Comparison of ENCODE assay signal across 8 cellular contexts in the genomic region with DNA sequence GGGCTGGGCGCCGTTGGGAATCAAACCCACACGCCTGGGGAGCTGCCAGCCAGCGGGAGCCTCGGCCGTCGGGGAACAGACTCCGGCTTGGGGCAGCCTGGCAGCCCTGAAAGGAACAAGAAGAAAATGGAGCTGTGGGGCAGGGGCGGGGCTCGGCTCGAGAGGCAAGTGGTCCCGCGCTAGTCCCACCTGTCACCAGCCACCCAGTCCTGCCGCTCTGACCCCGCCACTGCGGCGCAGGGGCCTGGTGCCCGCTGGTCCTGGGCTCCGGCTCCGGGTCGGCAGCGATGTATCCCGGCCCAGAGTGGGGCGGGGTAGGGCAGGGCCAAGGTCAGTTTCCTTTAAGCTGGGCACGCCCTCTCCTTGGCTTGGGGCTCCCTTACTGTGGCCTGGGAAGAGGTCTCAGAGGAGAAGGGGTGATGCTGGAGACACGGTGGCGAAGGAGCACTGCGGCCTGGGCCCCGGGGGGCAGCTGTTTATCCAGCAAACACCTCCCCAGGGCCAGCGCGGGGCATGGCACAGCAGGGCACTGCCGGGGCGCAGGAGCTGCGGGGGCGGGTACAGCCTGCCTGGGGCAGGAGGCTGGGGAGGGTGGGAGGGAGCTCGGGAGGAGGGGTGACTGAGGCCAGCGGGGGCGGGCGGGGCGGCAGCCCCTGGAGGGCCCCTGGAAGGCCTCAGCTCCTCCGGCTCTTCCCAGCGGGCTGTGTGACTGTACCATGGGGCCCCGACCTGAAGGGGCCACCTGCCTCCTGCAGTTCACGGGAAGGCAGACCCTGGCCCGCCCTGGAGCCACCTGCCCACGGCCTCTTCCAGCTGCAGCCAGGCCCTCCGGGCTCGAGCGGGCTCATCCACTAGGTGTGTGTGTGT. TPM values are rescaled to one million over a fixed set of nuclear protein-coding genes. Genes with fewer than 3 reads are reported as not detected.
DNase-seq lines count a peak whose midpoint lies in the region; ATAC-seq, FAIRE-seq and TF ChIP-seq lines count a peak whose summit lies in the region.

No MANE protein-coding gene starts in this region.

- TF ChIP-seq EP300 in Ishikawa (IDR thresholded peaks at IDR 0.05; ENCODE audit: borderline replicate concordance): no peak
- TF ChIP-seq EP300 in H1 (IDR thresholded peaks at IDR 0.05; ENCODE audit: borderline replicate concordance in 1 of 2, low read depth in 2 of 2, low read length in 2 of 2): no peak

- CTCF ChIA-PET in H1 (lab: Charles Lee; ENCODE audit: partially characterized antibody): interaction anchor here (0.5 to 4.6 kb wide), 20 partner anchors 9 to 387 kb away, joined by 3 to 31 read pairs (median 4); partner anchors contain the start of gene ODC1
- CTCF ChIA-PET in RWPE1 (lab: Yijun Ruan, JAX): interaction anchor here (0.6 to 1.0 kb wide), 3 partner anchors 339 to 427 kb away, joined by 3 to 8 read pairs (median 5); no protein-coding TSS in a partner anchor

- H4K91ac ChIP-seq in H1 (replicated peaks; ENCODE audit: insufficient read length, low read length): peak overlapping the region; percentile 73

- H4K8ac ChIP-seq in H1 (ENCODE audit: extremely low read depth, insufficient read depth, low read length): no peak overlapping the region; the same call in 1 of the 2 replicates

- no peak overlapping the region for H3K14ac ChIP-seq in H1 (ENCODE audit: insufficient read length)

- ATAC-seq in GM21390 (IDR thresholded peaks at IDR 0.05; ENCODE audit: unreplicated experiment): no peak

- H3K56ac ChIP-seq in H1 (replicated peaks; ENCODE audit: insufficient read length, low read depth, low read length): no peak overlapping the region

- H2AK5ac ChIP-seq in H1 (ENCODE audit: low read depth, low read length): no peak overlapping the region

- H3K79me2 ChIP-seq in H1 (ENCODE audit: control insufficient read depth in 1 of 2, insufficient read depth in 2 of 2, low read length in 2 of 2) (no peaks in the 10 kb centered on the region), osteoblast (ENCODE audit: insufficient read depth, low read length) (no peaks in the 10 kb centered on the region)

- H3K18ac ChIP-seq in H1 (ENCODE audit: extremely low read depth, low read length): no peak overlapping the region

- TF ChIP-seq POLR2A in H1 (IDR thresholded peaks at IDR 0.05; ENCODE audit: control extremely low read depth in 1 of 2, low read depth in 2 of 2, low read length in 2 of 2): no peak

- H2AFZ ChIP-seq in H1 (ENCODE audit: low read length): no peak overlapping the region; the same call in 1 of the 2 replicates
- H2AFZ ChIP-seq in osteoblast (ENCODE audit: low read length): peak overlapping the region; percentile 59

- TF ChIP-seq RAD21 in Ishikawa (IDR thresholded peaks at IDR 0.05; ENCODE audit: low read depth): no peak
- no peak for TF ChIP-seq RAD21 in H1 (IDR thresholded peaks at IDR 0.05 in 1 of 2, conservative IDR thresholded peaks at IDR 0.05 in 1 of 2; ENCODE audit: low read depth in 2 of 2, low read length in 2 of 2)

- peaks cover 0 to 8% (median 3%) of the 10 kb centered on the region in 4 experiments; a peak in 3 of 7 replicates for H3K27me3 ChIP-seq in H1 (replicated peaks in 1 of 4; ENCODE audit: control insufficient read depth in 3 of 4, extremely low read depth in 1 of 4, insufficient read depth in 3 of 4, low read length in 3 of 4)
- H3K27me3 ChIP-seq in osteoblast (ENCODE audit: insufficient read depth, low read length): no peaks in the 10 kb centered on the region

- H2BK5ac ChIP-seq in H1 (ENCODE audit: low read depth, low read length): 0 out of 2 replicates have a peak overlapping the region, but pooled peaks have one; percentile 18

- TF ChIP-seq CTCF in GM10266 (IDR thresholded peaks at IDR 0.05; ENCODE audit: control insufficient read depth, insufficient read depth, low read depth, missing control alignments) (no peak), H1 (IDR thresholded peaks at IDR 0.05; ENCODE audit: control extremely low read depth in 1 of 3, insufficient read depth in 1 of 3, low read depth in 1 of 3, low read length in 3 of 3) (no peak), osteoblast (IDR thresholded peaks at IDR 0.05; ENCODE audit: extremely low read depth, low read depth, low read length) (no peak), RWPE1 (conservative IDR thresholded peaks at IDR 0.05; ENCODE audit: low read depth) (no peak)

- H3K4me1 ChIP-seq in H1 (replicated peaks in 1 of 4; ENCODE audit: control insufficient read depth in 3 of 4, insufficient read depth in 4 of 4, low read length in 3 of 4) (peaks cover 0 to 3% (median 1%) of the 10 kb centered on the region in 4 experiments; a peak in 3 of 7 replicates), osteoblast (ENCODE audit: insufficient read depth, low read length) (peaks cover 7% of the 10 kb centered on the region)

- no peak overlapping the region for H2BK120ac ChIP-seq in H1 (replicated peaks; ENCODE audit: low read depth, low read length)

- peaks cover 10% of the 10 kb centered on the region for H3K23me2 ChIP-seq in H1 (ENCODE audit: low read depth, low read length)

- 0 out of 2 replicates have a peak overlapping the region, but pooled peaks have one; percentile 24 for H2BK20ac ChIP-seq in H1 (ENCODE audit: low read length)

- DNase-seq in GM10266 (ENCODE audit: extremely low spot score): peak; percentile 78
- DNase-seq in H1 (ENCODE audit: low read depth in 1 of 2, low spot score in 2 of 2): peak in 1 of 2 experiments; percentile 77
- peak; percentile 90 for DNase-seq in osteoblast (ENCODE audit: insufficient read length, low spot score, missing footprints)
- DNase-seq in hypothalamus (lab: John Stamatoyannopoulos, UW): no peak
- no peak for DNase-seq in RWPE1 (ENCODE audit: low spot score)
- no peak for DNase-seq in GM19238 (ENCODE audit: insufficient read length, low spot score)

- H3K9me3 ChIP-seq in H1 (ENCODE audit: insufficient read depth in 2 of 2, low read depth in 1 of 2, low read length in 1 of 2): no peaks in the 10 kb centered on the region
- H3K9me3 ChIP-seq in osteoblast (ENCODE audit: low read depth, low read length): no peaks in the 10 kb centered on the region

- no peak overlapping the region for H3K9ac ChIP-seq in H1 (replicated peaks in 1 of 4; ENCODE audit: extremely low read depth in 1 of 4, low read depth in 3 of 4, low read length in 3 of 4)

- WGBS in H1 (ENCODE audit: extremely low coverage in 1 of 2, insufficient coverage in 1 of 2, insufficient read length in 1 of 2, insufficient replicate concordance in 2 of 2, low coverage in 1 of 2, low lambda C conversion rate in 2 of 2, missing lambda C conversion rate in 1 of 2), 2 experiments: 27% methylated on average over 33 of the region's 49 CpGs; no CpG with 5 or more reads in 1 of the 2 experiments

- H3K4ac ChIP-seq in H1 (replicated peaks; ENCODE audit: insufficient read length, low read depth, low read length): no peak overlapping the region

- H2BK15ac ChIP-seq in H1 (ENCODE audit: low read length): peak overlapping the region; percentile 100; the same call in 1 of the 2 replicates

- H4K5ac ChIP-seq in H1 (ENCODE audit: insufficient read length, low read depth, low read length): no peak overlapping the region

- H3K4me2 ChIP-seq in H1 (ENCODE audit: insufficient read depth in 1 of 2, low read depth in 2 of 2, low read length in 2 of 2) (peak overlapping the region; percentile 38 to 76), osteoblast (ENCODE audit: insufficient read depth, low read length) (peak overlapping the region; percentile 75)

- peak overlapping the region; percentile 95; the same call in 1 of the 2 replicates for H2BK12ac ChIP-seq in H1 (ENCODE audit: low read depth, low read length)

- POLR2A ChIA-PET in H1 (lab: Charles Lee; ENCODE audit: partially characterized antibody) (interaction anchor here (0.7 to 1.2 kb wide), 3 partner anchors 12 to 308 kb away, joined by 3 to 4 read pairs (median 3); no protein-coding TSS in a partner anchor), RWPE1 (lab: Yijun Ruan, JAX; ENCODE audit: low non-redundant PET) (no interaction called here)

- H4K20me1 ChIP-seq in H1 (replicated peaks in 1 of 2; ENCODE audit: control insufficient read depth in 1 of 2, insufficient read depth in 2 of 2, low read length in 2 of 2) (peaks cover 0 to 8% of the 10 kb centered on the region in 2 experiments), osteoblast (ENCODE audit: insufficient read depth, low read length) (peaks cover 7% of the 10 kb centered on the region)

- no peak for FAIRE-seq in H1 (lab: Jason Lieb, UNC)

- H3K27ac ChIP-seq in H1 (ENCODE audit: low read depth, low read length) (no peak overlapping the region), osteoblast (ENCODE audit: low read depth, low read length) (no peak overlapping the region), RWPE1 (no peak overlapping the region)

- H3K4me3 ChIP-seq in H1 (ENCODE audit: extremely low read depth in 1 of 4, insufficient read depth in 2 of 4, low read depth in 3 of 4, low read length in 4 of 4) (peak overlapping the region; percentile 32 to 65 (median 41)), osteoblast (ENCODE audit: insufficient read depth, low read length) (peak overlapping the region; percentile 69)

- H3K23ac ChIP-seq in H1 (ENCODE audit: insufficient read length): no peak overlapping the region

- H3K36me3 ChIP-seq in H1 (ENCODE audit: control insufficient read depth in 2 of 4, insufficient read depth in 4 of 4, low read length in 3 of 4) (no peaks in the 10 kb centered on the region), osteoblast (ENCODE audit: insufficient read depth, low read length) (peaks cover 4% of the 10 kb centered on the region)

- no peaks in the 10 kb centered on the region for H3K79me1 ChIP-seq in H1 (ENCODE audit: low read depth, low read length)

TF ChIP-seq in Ishikawa, 13 proteins besides CTCF, POLR2A, EP300 and RAD21 (continues in another document):
- TF ChIP-seq EGR1 (IDR thresholded peaks at IDR 0.05): peak; percentile 86

TF ChIP-seq in H1, 55 proteins besides CTCF, POLR2A, EP300 and RAD21:
- peak; percentile 75 for TF ChIP-seq KDM4A (IDR thresholded peaks at IDR 0.05; ENCODE audit: low read depth, low read length, severe bottlenecking)
- no peak for TF ChIP-seq SUZ12 (IDR thresholded peaks at IDR 0.05; ENCODE audit: low read length)

RNA-seq across cellular contexts. Expression of gene ODC1, which starts 15.6 kb away (rescaled TPM):
- total RNA-seq in H1 (2021; fragmentation: NEBNext Ultra II Directional; extraction: Animal tissue kit (Norgen Biotek cat#: 25700)): 73.6 and 76.7 TPM in 2 replicates
- 39.9 and 57.2 TPM in 2 replicates for polyA plus RNA-seq in H1 (2011; rRNA removed)
- 52.1 TPM for polyA plus RNA-seq in H1 (2011; cell fraction: cytosol; rRNA removed)
- 28.3 TPM for polyA plus RNA-seq in H1 (2011; cell fraction: nucleus; rRNA removed)
- 51.1 to 69.3 TPM (median 56.4 TPM) in 4 replicates for polyA plus RNA-seq in H1 (2012, experiment 1 of 2)
- polyA plus RNA-seq in H1 (2012, experiment 2 of 2): 47.0 TPM
- polyA plus RNA-seq in H1 (2013, experiment 1 of 2): 36.2 TPM
- 38.4 TPM for polyA plus RNA-seq in H1 (2013, experiment 2 of 2)
- polyA minus RNA-seq in H1 (2011; rRNA and poly(A)+ RNA removed): 62.9 and 69.6 TPM in 2 replicates
- polyA minus RNA-seq in H1 (2011; cell fraction: cytosol; rRNA and poly(A)+ RNA removed): 26.7 TPM
- 24.6 TPM for polyA minus RNA-seq in H1 (2011; cell fraction: nucleus; rRNA and poly(A)+ RNA removed)
- total RNA-seq in osteoblast: 106 and 109 TPM in 2 replicates

Comparison
In these comparisons a context has a peak if more than half of its experiments do, and no peak if none do; other contexts are left out.
1. DNase-seq: peak in GM10266 (single experiment) and osteoblast (single experiment); none in hypothalamus (0 of 51), RWPE1 (single experiment) and GM19238 (single experiment).